In the genomic region with DNA sequence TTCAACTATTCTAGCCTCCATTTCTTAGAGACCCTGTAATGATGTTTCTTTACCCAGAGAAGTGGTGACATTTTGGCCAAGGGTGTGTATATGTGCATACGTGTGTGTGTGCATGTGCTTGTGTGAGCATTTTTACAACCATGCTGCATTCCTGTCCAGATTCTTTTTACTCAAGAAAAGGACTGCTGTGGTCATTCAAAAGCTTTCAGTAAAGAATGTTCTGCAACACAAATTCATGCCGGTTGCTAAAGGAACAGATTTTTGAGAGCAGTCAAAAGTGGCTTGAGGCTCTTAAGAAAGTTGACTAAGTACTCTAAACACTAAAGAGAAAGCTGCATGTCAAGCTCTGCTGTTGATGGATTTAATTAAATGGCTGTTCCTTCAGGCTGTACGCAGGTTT, we compare ENCODE assay signal across 21 cellular contexts.
"Had no signal": no experiment of that assay in that cellular context is flagged by ENCODE, and none has a peak within 500 bp of the region (broad histone marks: within the 10 kb centered on the region; RNA-seq: fewer than 3 reads in every experiment).

No MANE protein-coding gene starts in this region.

- DNase-seq: effector memory CD8-positive, alpha-beta T cell; esophagus squamous epithelium; foreskin fibroblast; glutamatergic neuron; immature natural killer cell; left ventricle myocardium superior; mesendoderm; naive thymus-derived CD4-positive, alpha-beta T cell; nephron progenitor cell; posterior cingulate gyrus; right cardiac atrium; small intestine; stimulated activated CD4-positive, alpha-beta T cell treated with anti-CD3 and anti-CD28 coated beads, Interleukin-2, amount 100 ng/mL, for 48 hours; upper lobe of left lung had no signal

- H3K36me3 Mint-ChIP-seq: immature natural killer cell; naive thymus-derived CD4-positive, alpha-beta T cell had no signal

- H3K27me3 ChIP-seq: esophagus squamous epithelium, gastroesophageal sphincter, neutrophil, upper lobe of left lung, vagina had no signal

- H3K27ac ChIP-seq: esophagus squamous epithelium, gastroesophageal sphincter, neutrophil, thoracic aorta, upper lobe of left lung, vagina had no signal

- H3K4me3 ChIP-seq: esophagus squamous epithelium, gastroesophageal sphincter, thoracic aorta, upper lobe of left lung, vagina had no signal

- ATAC-seq: effector memory CD8-positive, alpha-beta T cell; gastroesophageal sphincter; left ventricle myocardium superior; naive thymus-derived CD4-positive, alpha-beta T cell; right cardiac atrium had no signal

- H3K9me3 ChIP-seq: esophagus squamous epithelium, gastroesophageal sphincter, neutrophil, thoracic aorta, upper lobe of left lung, vagina had no signal

- H3K4me3 Mint-ChIP-seq: dendritic cell treated with granulocyte-macrophage colony-stimulating factor and Interleukin-4, amounts not matched to agents 40 ng/mL and 50 ng/mL, for 4 days; effector memory CD8-positive, alpha-beta T cell; immature natural killer cell; naive thymus-derived CD4-positive, alpha-beta T cell; nephron progenitor cell; stimulated activated naive CD8-positive, alpha-beta T cell treated with anti-CD3 and anti-CD28 coated beads, Interleukin-15, Interleukin-2, amounts not matched to agents 100 ng/mL and 50 ng/mL, for 24 hours had no signal

- H3K36me3 ChIP-seq: esophagus squamous epithelium, gastroesophageal sphincter, neutrophil, thoracic aorta, upper lobe of left lung, vagina had no signal

- H3K9me3 Mint-ChIP-seq: dendritic cell treated with granulocyte-macrophage colony-stimulating factor and Interleukin-4, amounts not matched to agents 40 ng/mL and 50 ng/mL, for 4 days; effector memory CD8-positive, alpha-beta T cell; stimulated activated naive CD8-positive, alpha-beta T cell treated with anti-CD3 and anti-CD28 coated beads, Interleukin-15, Interleukin-2, amounts not matched to agents 100 ng/mL and 50 ng/mL, for 24 hours had no signal

- H3K27me3 Mint-ChIP-seq: dendritic cell treated with granulocyte-macrophage colony-stimulating factor and Interleukin-4, amounts not matched to agents 40 ng/mL and 50 ng/mL, for 4 days; effector memory CD8-positive, alpha-beta T cell had no signal

- H3K27ac Mint-ChIP-seq: dendritic cell treated with granulocyte-macrophage colony-stimulating factor and Interleukin-4, amounts not matched to agents 40 ng/mL and 50 ng/mL, for 4 days; effector memory CD8-positive, alpha-beta T cell; immature natural killer cell; naive thymus-derived CD4-positive, alpha-beta T cell; nephron progenitor cell; stimulated activated naive CD8-positive, alpha-beta T cell treated with anti-CD3 and anti-CD28 coated beads, Interleukin-15, Interleukin-2, amounts not matched to agents 100 ng/mL and 50 ng/mL, for 24 hours had no signal

- H3K4me1 Mint-ChIP-seq: immature natural killer cell; naive thymus-derived CD4-positive, alpha-beta T cell had no signal

- H3K4me1 ChIP-seq: esophagus squamous epithelium, gastroesophageal sphincter, upper lobe of left lung, vagina had no signal

- FAIRE-seq: keratinocyte, small intestine had no signal
